Comparison of ENCODE assay signal across 10 cellular contexts in the genomic region with DNA sequence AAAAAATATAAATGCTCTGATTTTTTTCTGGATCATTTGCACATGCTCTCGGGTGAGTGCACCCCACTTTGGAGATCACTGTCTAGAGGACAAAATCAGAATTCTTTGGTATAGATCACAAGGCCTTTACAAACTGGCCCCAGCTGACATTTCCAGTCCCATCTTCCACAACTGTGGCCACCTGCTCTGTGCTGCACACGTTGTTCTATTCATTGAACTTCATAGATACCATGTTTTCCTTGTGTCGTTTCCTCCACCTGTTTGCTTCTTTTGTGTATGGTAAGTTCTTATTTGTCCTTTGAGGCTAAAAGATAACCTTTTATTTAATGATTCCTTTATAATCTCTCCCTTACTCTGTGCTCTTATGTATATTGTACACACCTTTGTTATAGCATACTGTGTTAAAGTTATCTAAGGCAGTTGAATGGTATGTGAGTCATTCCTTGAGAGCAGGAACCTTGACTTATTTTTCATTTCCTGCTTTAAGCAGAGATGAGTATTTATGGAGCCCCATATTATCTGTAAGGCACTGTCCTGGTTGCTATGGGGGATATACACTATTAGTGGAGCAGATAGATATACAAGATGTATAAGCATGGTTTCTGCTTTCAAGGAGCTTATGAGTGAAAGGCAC. TPM values are rescaled to one million over a fixed set of nuclear protein-coding genes. Genes with fewer than 3 reads are reported as not detected.
A peak's percentile ranks its signal among the peaks of the same experiment; 100 is the strongest.
DNase-seq lines count a peak whose midpoint lies in the region; ATAC-seq and TF ChIP-seq lines count a peak whose summit lies in the region.
"Had no signal": no experiment of that assay in that cellular context is flagged by ENCODE, and none has a peak within 500 bp of the region (broad histone marks: within the 10 kb centered on the region; RNA-seq: fewer than 3 reads in every experiment).

No MANE protein-coding gene starts in this region.

- no peak overlapping the region for H3K9ac ChIP-seq in H9 (ENCODE audit: extremely low read depth, insufficient read length, low read length)

- no peak for TF ChIP-seq CTCF in GM12865 (IDR thresholded peaks at IDR 0.05; ENCODE audit: insufficient read depth, low read depth, low read length, missing control alignments)
- no peak for TF ChIP-seq CTCF in H9 (conservative IDR thresholded peaks at IDR 0.05)
- no peak for TF ChIP-seq CTCF in Caco-2 (IDR thresholded peaks at IDR 0.05; ENCODE audit: insufficient read depth in 1 of 2, low read depth in 1 of 2, low read length in 1 of 2, severe bottlenecking in 1 of 2, unreplicated experiment in 1 of 2)

- no peaks in the 10 kb centered on the region for H4K20me1 ChIP-seq in H9 (ENCODE audit: control insufficient read depth, insufficient read depth, insufficient read length)

- H3K27me3 ChIP-seq in H9 (ENCODE audit: insufficient read depth, low read length) (no peaks in the 10 kb centered on the region), Caco-2 (replicated peaks; ENCODE audit: control insufficient read depth, insufficient read depth, low read length) (no peaks in the 10 kb centered on the region)

- H3K27me3 Mint-ChIP-seq in H9 (ENCODE audit: low read depth): peaks cover 7% of the 10 kb centered on the region
- H3K27me3 Mint-ChIP-seq in Caco-2 (ENCODE audit: insufficient read depth, unreplicated experiment): no peaks in the 10 kb centered on the region

- no peak overlapping the region for H2AFZ ChIP-seq in H9 (ENCODE audit: low read length)

- no peak overlapping the region for H3K4me2 ChIP-seq in H9 (ENCODE audit: insufficient read depth, insufficient read length, low read length)

- no peak overlapping the region for H2BK15ac ChIP-seq in H9 (ENCODE audit: low read depth, low read length)

- BruUV-seq in Caco-2 (replicated peaks; lab: Mats Ljungman, UMichigan): no TSS peak

- H3K79me2 ChIP-seq in H9 (ENCODE audit: insufficient read depth, low read length): no peaks in the 10 kb centered on the region

- no CpG with 5 or more reads among the region's 3 CpGs for WGBS in H9 (ENCODE audit: extremely low coverage, insufficient read length, low lambda C conversion rate)

- intact Hi-C loops in Caco-2 (cut with micrococcal nuclease; ENCODE audit: unreplicated experiment): no loop called here

- H3K4me1 Mint-ChIP-seq in H9: no peaks in the 10 kb centered on the region
- H3K4me1 Mint-ChIP-seq in Caco-2 (ENCODE audit: low read depth, unreplicated experiment): peaks cover 13% of the 10 kb centered on the region

- ATAC-seq in GM21576 (IDR thresholded peaks at IDR 0.05; ENCODE audit: unreplicated experiment) (peak; percentile 86), HG03521 (IDR thresholded peaks at IDR 0.05; ENCODE audit: unreplicated experiment) (peak; percentile 41), esophagus mucosa (peak; percentile 88)

- H2BK120ac ChIP-seq in H9 (ENCODE audit: low read depth, low read length, poor library complexity, severe bottlenecking): no peak overlapping the region

- peaks cover 4 to 5% of the 10 kb centered on the region in 2 experiments; a peak in 3 of 5 replicates for H3K9me3 Mint-ChIP-seq in H9
- no peaks in the 10 kb centered on the region for H3K9me3 Mint-ChIP-seq in Caco-2 (ENCODE audit: unreplicated experiment)

- H2BK5ac ChIP-seq in H9 (ENCODE audit: insufficient read length, low read length): no peak overlapping the region

- H4K5ac ChIP-seq in H9 (ENCODE audit: insufficient read length, low read depth, low read length): no peak overlapping the region

- H3K4me3 ChIP-seq in GM12865 (ENCODE audit: low read depth, low read length) (no peak overlapping the region), Caco-2 (ENCODE audit: low read depth, low read length) (no peak overlapping the region)
- H3K4me3 ChIP-seq: skin epidermis had no signal

- H3K79me1 ChIP-seq in H9 (ENCODE audit: insufficient read depth, low read depth, low read length, poor library complexity, severe bottlenecking): no peaks in the 10 kb centered on the region

- H3K18ac ChIP-seq in H9 (ENCODE audit: insufficient read length, low read depth, low read length): no peak overlapping the region

- no peak overlapping the region for H3K14ac ChIP-seq in H9 (ENCODE audit: insufficient read depth, low read length)

- POLR2A ChIA-PET in Caco-2 (lab: Charles Lee): interaction anchor here (1.5 kb wide), 1 partner anchor 11 kb away, joined by 4 read pairs; no protein-coding TSS in a partner anchor

- H3K27ac ChIP-seq in H9 (ENCODE audit: insufficient read length, low read depth, low read length): no peak overlapping the region
- H3K27ac ChIP-seq: skin epidermis, VCaP had no signal

- no peak overlapping the region for H3K4me3 Mint-ChIP-seq in H9
- no peak overlapping the region for H3K4me3 Mint-ChIP-seq in Caco-2 (ENCODE audit: unreplicated experiment)

- no peak overlapping the region for H4K91ac ChIP-seq in H9 (ENCODE audit: insufficient read length, low read depth, low read length)

- H3K36me3 Mint-ChIP-seq in H9 (ENCODE audit: insufficient read depth in 1 of 3, low read depth in 3 of 3) (peaks cover 0 to 2% (median 0%) of the 10 kb centered on the region in 3 experiments; a peak in 1 of 7 replicates), Caco-2 (ENCODE audit: insufficient read depth, unreplicated experiment) (no peaks in the 10 kb centered on the region)

- H3K4me1 ChIP-seq in H9 (ENCODE audit: insufficient read depth, low read length) (no peaks in the 10 kb centered on the region), Caco-2 (peaks cover 6% of the 10 kb centered on the region; the same call in 1 of the 2 replicates)

- H3K56ac ChIP-seq in H9 (ENCODE audit: insufficient read length, low read depth, low read length): no peak overlapping the region

- no peaks in the 10 kb centered on the region for H3K23me2 ChIP-seq in H9 (ENCODE audit: insufficient read length, low read depth, low read length, poor library complexity, severe bottlenecking)

- no peak overlapping the region for H2AK5ac ChIP-seq in H9 (ENCODE audit: insufficient read length, low read length)

- H2BK20ac ChIP-seq in H9 (ENCODE audit: low read depth, low read length, poor library complexity, severe bottlenecking): no peak overlapping the region

- no peak overlapping the region for H3T11ph ChIP-seq in H9 (ENCODE audit: low read length)

- H3K9me3 ChIP-seq in H9 (ENCODE audit: control insufficient read depth, low read depth, low read length) (no peaks in the 10 kb centered on the region), Caco-2 (no peaks in the 10 kb centered on the region)

- DNase-seq in GM12865 (ENCODE audit: low read depth) (peak; percentile 30), H9 (no peak), OCI-M2 (lab: John Stamatoyannopoulos, UW; ENCODE audit: unreplicated experiment) (no peak), Caco-2 (no peak)
- DNase-seq in activated CD8-positive, alpha-beta memory T cell treated with anti-CD3 and anti-CD28 coated beads, Interleukin-2, amount 50 U/mL, for 48 hours: no peak

- no peak overlapping the region for H4K8ac ChIP-seq in H9 (replicated peaks; ENCODE audit: insufficient read length, low read depth, low read length)

- CTCF ChIA-PET in Caco-2 (lab: Charles Lee): no interaction called here

- H3K23ac ChIP-seq in H9 (ENCODE audit: insufficient read length, low read depth, low read length): no peak overlapping the region

- H3K27ac Mint-ChIP-seq in H9: no peak overlapping the region
- no peak overlapping the region for H3K27ac Mint-ChIP-seq in Caco-2 (ENCODE audit: unreplicated experiment)

- H3K36me3 ChIP-seq in Caco-2 (ENCODE audit: control insufficient read depth, insufficient read depth, low read length): no peaks in the 10 kb centered on the region

- H2BK12ac ChIP-seq in H9 (ENCODE audit: insufficient read length, low read depth, low read length): no peak overlapping the region

- no peak overlapping the region for H3K4ac ChIP-seq in H9 (ENCODE audit: low read depth, low read length)

RNA-seq across cellular contexts. Expression of gene SLC17A5, which starts 12.0 kb away (rescaled TPM):
- total RNA-seq in esophagus mucosa (3.7 TPM), H9 (2021) (8.3 and 8.9 TPM in 2 replicates), Caco-2 (2022) (13.0 TPM in 2 replicates)

RNA-seq across cellular contexts. Expression of gene CD109, which starts 30.2 kb away (rescaled TPM):
- total RNA-seq in esophagus mucosa (60.2 TPM), H9 (2021) (3.2 and 3.3 TPM in 2 replicates), Caco-2 (2022) (0.18 and 0.19 TPM in 2 replicates)

Comparison
In these comparisons a context has a peak if more than half of its experiments do, and no peak if none do; other contexts are left out.
1. RNA of gene CD109, which starts 30.2 kb away (total RNA-seq): 60.2 TPM in esophagus mucosa (single experiment); 3.2 to 3.3 TPM in H9 and 0.18 to 0.19 TPM in Caco-2; every median in the first group is over 10 times any median in the second.
2. Peak in every context shown above with its lines, with median percentiles within 50 percentile points of each other: ATAC-seq.